In genomic region chr4:72954811-72955210, GRCh38 we compare ENCODE assay signal across 23 cellular contexts.
"Had no signal": no experiment of that assay in that cellular context is flagged by ENCODE, and none has a peak within 500 bp of the region (broad histone marks: within the 10 kb centered on the region; RNA-seq: fewer than 3 reads in every experiment).

No MANE protein-coding gene starts in this region.

- H3K4me3 ChIP-seq: coronary artery, lower lobe of right lung, right atrium auricular region, suprapubic skin, transverse colon, uterus had no signal

- DNase-seq: activated CD4-positive, alpha-beta memory T cell treated with anti-CD3 and anti-CD28 coated beads for 36 hours; activated CD4-positive, alpha-beta T cell treated with anti-CD3 and anti-CD28 coated beads for 4 hours; activated T-cell treated with anti-CD3 and anti-CD28 coated beads for 4 hours; amniotic stem cell; hypothalamus; islet precursor cell; left colon; lower lobe of right lung; posterior cingulate gyrus; stimulated activated CD4-positive, alpha-beta T cell treated with anti-CD3 and anti-CD28 coated beads, Interleukin-15, amount 100 ng/mL, for 24 hours; stimulated activated CD4-positive, alpha-beta T cell treated with anti-CD3 and anti-CD28 coated beads, Interleukin-2, amount 100 ng/mL, for 48 hours; transverse colon; uterus had no signal

- ATAC-seq: left colon, lower lobe of right lung, WTC11 had no signal

- H3K27ac Mint-ChIP-seq: activated CD4-positive, alpha-beta memory T cell treated with anti-CD3 and anti-CD28 coated beads for 36 hours; activated naive CD8-positive, alpha-beta T cell; activated T-helper 1 cell treated with anti-CD3 and anti-CD28 coated beads, Interleukin-12 subunit alpha, Interleukin-12 subunit beta, Interleukin-2, Interleukin-4 antibody, amounts not matched to agents 30 ng/mL and 10 ng/mL and 1 ng/mL, durations not matched to agents 14 hours and 24 hours and 36 hours; nephron; stimulated activated naive CD8-positive, alpha-beta T cell treated with anti-CD3 and anti-CD28 coated beads, Interleukin-15, Interleukin-2, amounts not matched to agents 100 ng/mL and 50 ng/mL, for 24 hours; WTC11 had no signal

- H3K9me3 ChIP-seq: lower lobe of right lung, suprapubic skin, transverse colon, uterus had no signal

- H3K36me3 ChIP-seq: lower lobe of right lung, right atrium auricular region, suprapubic skin, transverse colon, uterus had no signal

- H3K4me1 Mint-ChIP-seq: nephron had no signal

- FAIRE-seq: frontal cortex, TTC549 had no signal

- H3K27ac ChIP-seq: coronary artery, lower lobe of right lung, right atrium auricular region, suprapubic skin, transverse colon, uterus had no signal

- H3K36me3 Mint-ChIP-seq: activated CD4-positive, alpha-beta memory T cell treated with anti-CD3 and anti-CD28 coated beads for 36 hours; activated naive CD8-positive, alpha-beta T cell; WTC11 had no signal

- H3K4me1 ChIP-seq: lower lobe of right lung, right atrium auricular region, suprapubic skin, transverse colon, uterus had no signal

- H3K4me3 Mint-ChIP-seq: activated CD4-positive, alpha-beta memory T cell treated with anti-CD3 and anti-CD28 coated beads for 36 hours; activated naive CD8-positive, alpha-beta T cell; activated T-helper 1 cell treated with anti-CD3 and anti-CD28 coated beads, Interleukin-12 subunit alpha, Interleukin-12 subunit beta, Interleukin-2, Interleukin-4 antibody, amounts not matched to agents 30 ng/mL and 10 ng/mL and 1 ng/mL, durations not matched to agents 14 hours and 24 hours and 36 hours; nephron; stimulated activated naive CD8-positive, alpha-beta T cell treated with anti-CD3 and anti-CD28 coated beads, Interleukin-15, Interleukin-2, amounts not matched to agents 100 ng/mL and 50 ng/mL, for 24 hours; WTC11 had no signal

- H3K27me3 ChIP-seq: right atrium auricular region, suprapubic skin, transverse colon, uterus had no signal
